In genomic region chr2:230008708-230009066, GRCh38 we compare ENCODE assay signal across 14 cellular contexts.
DNase-seq lines count a peak whose midpoint lies in the region; ATAC-seq and TF ChIP-seq lines count a peak whose summit lies in the region.
"Had no signal": no experiment of that assay in that cellular context is flagged by ENCODE, and none has a peak within 500 bp of the region (broad histone marks: within the 10 kb centered on the region; RNA-seq: fewer than 3 reads in every experiment).

No MANE protein-coding gene starts in this region.

- TF ChIP-seq CTCF in KMS-11 (conservative IDR thresholded peaks at IDR 0.05; ENCODE audit: low read depth, low read length) (no peak), PC-9 (conservative IDR thresholded peaks at IDR 0.05) (no peak), progenitor cell of endocrine pancreas (IDR thresholded peaks at IDR 0.05; ENCODE audit: unreplicated experiment) (no peak)

- no peak overlapping the region for H3K27ac ChIP-seq in KMS-11
- no peak overlapping the region for H3K27ac ChIP-seq in PC-9
- H3K27ac ChIP-seq: lower lobe of right lung, SJCRH30, tibial nerve had no signal

- no peaks in the 10 kb centered on the region for H3K36me3 Mint-ChIP-seq in progenitor cell of endocrine pancreas (ENCODE audit: insufficient read depth)

- H3K79me2 ChIP-seq in KMS-11 (ENCODE audit: insufficient read depth, low read depth) (no peaks in the 10 kb centered on the region), PC-9 (ENCODE audit: low read depth) (no peaks in the 10 kb centered on the region)

- no peak for ATAC-seq in HG02798 (IDR thresholded peaks at IDR 0.05; ENCODE audit: poor library complexity, unreplicated experiment)
- ATAC-seq in GM19452 (IDR thresholded peaks at IDR 0.05; ENCODE audit: unreplicated experiment): no peak
- ATAC-seq: stimulated activated naive CD8-positive, alpha-beta T cell treated with anti-CD3 and anti-CD28 coated beads, Interleukin-15, Interleukin-2, amounts not matched to agents 100 U/mL and 50 U/mL, for 24 hours had no signal

- H3K27ac Mint-ChIP-seq in progenitor cell of endocrine pancreas: peak overlapping the region; percentile 7
- H3K27ac Mint-ChIP-seq: activated B cell treated with CpG ODN at 0.5 μM for 24 hours; activated CD4-positive, alpha-beta memory T cell treated with anti-CD3 and anti-CD28 coated beads, Interleukin-2, amount 10 ng/mL, durations not matched to agents 7 days and 5 days; GM23338 had no signal

- H3K4me3 ChIP-seq in KMS-11 (IDR thresholded peaks at IDR 0.05; ENCODE audit: insufficient read depth, low read depth, low read length) (no peak overlapping the region), PC-9 (no peak overlapping the region)
- H3K4me3 ChIP-seq: GM23338, SJCRH30, tibial nerve had no signal

- H3K27me3 ChIP-seq in KMS-11 (ENCODE audit: insufficient read depth, low read depth): no peaks in the 10 kb centered on the region
- no peaks in the 10 kb centered on the region for H3K27me3 ChIP-seq in PC-9 (ENCODE audit: insufficient read depth, low read depth)
- H3K27me3 ChIP-seq: SJCRH30, tibial nerve had no signal

- no peak for DNase-seq in PC-9
- peak; percentile 4 for DNase-seq in dermis blood vessel endothelial cell
- DNase-seq in progenitor cell of endocrine pancreas (ENCODE audit: low spot score, unreplicated experiment): no peak
- no peak for DNase-seq in HK-2 (ENCODE audit: unreplicated experiment)

- H2AFZ ChIP-seq in KMS-11 (ENCODE audit: low read depth): 0 out of 2 replicates have a peak overlapping the region, but pooled peaks have one; percentile 14
- H2AFZ ChIP-seq in PC-9: no peak overlapping the region
- H2AFZ ChIP-seq: GM23338 had no signal

- H4K20me1 ChIP-seq in KMS-11 (ENCODE audit: insufficient read depth) (no peaks in the 10 kb centered on the region), PC-9 (ENCODE audit: insufficient read depth) (no peaks in the 10 kb centered on the region)

- POLR2A ChIA-PET in PC-9 (lab: Charles Lee; ENCODE audit: unreplicated experiment): no interaction called here

- H3K4me2 ChIP-seq in KMS-11 (0 out of 2 replicates have a peak overlapping the region, but pooled peaks have one; percentile 24), PC-9 (peak overlapping the region; percentile 35; the same call in 1 of the 2 replicates)
- H3K4me2 ChIP-seq: GM23338 had no signal

- intact Hi-C loops in PC-9 (cut with micrococcal nuclease; ENCODE audit: unreplicated experiment): loop anchor here (1.0 to 10.0 kb wide), 4 partner anchors 58 to 806 kb away; no protein-coding TSS in a partner anchor

- no peaks in the 10 kb centered on the region for H3K27me3 Mint-ChIP-seq in progenitor cell of endocrine pancreas
- H3K27me3 Mint-ChIP-seq: activated B cell treated with CpG ODN at 0.5 μM for 24 hours; activated CD4-positive, alpha-beta memory T cell treated with anti-CD3 and anti-CD28 coated beads, Interleukin-2, amount 10 ng/mL, durations not matched to agents 7 days and 5 days had no signal

- no peaks in the 10 kb centered on the region for H3K9me3 Mint-ChIP-seq in progenitor cell of endocrine pancreas (ENCODE audit: low read depth)
- H3K9me3 Mint-ChIP-seq: activated B cell treated with CpG ODN at 0.5 μM for 24 hours; activated CD4-positive, alpha-beta memory T cell treated with anti-CD3 and anti-CD28 coated beads, Interleukin-2, amount 10 ng/mL, durations not matched to agents 7 days and 5 days; GM23338 had no signal

- H3K4me3 Mint-ChIP-seq in progenitor cell of endocrine pancreas (ENCODE audit: low read depth): no peak overlapping the region
- H3K4me3 Mint-ChIP-seq: activated B cell treated with CpG ODN at 0.5 μM for 24 hours; activated CD4-positive, alpha-beta memory T cell treated with anti-CD3 and anti-CD28 coated beads, Interleukin-2, amount 10 ng/mL, durations not matched to agents 7 days and 5 days; GM23338 had no signal

- peaks cover 4% of the 10 kb centered on the region for H3K4me1 Mint-ChIP-seq in progenitor cell of endocrine pancreas (ENCODE audit: low read depth)
- H3K4me1 Mint-ChIP-seq: GM23338 had no signal

- CTCF ChIA-PET in PC-9 (lab: Charles Lee): interaction anchor here (1.2 to 2.0 kb wide), 2 partner anchors 150 to 151 kb away, joined by 4 to 16 read pairs; no protein-coding TSS in a partner anchor

- H3K9ac ChIP-seq in KMS-11: no peak overlapping the region

- H3F3A ChIP-seq in PC-9 (ENCODE audit: insufficient read depth, low read depth): no peaks in the 10 kb centered on the region

- H3K9me2 ChIP-seq in PC-9 (ENCODE audit: insufficient read depth): no peaks in the 10 kb centered on the region

- BruUV-seq in PC-9 (replicated peaks; lab: Mats Ljungman, UMichigan): no TSS peak

- H3K4me1 ChIP-seq in KMS-11 (ENCODE audit: low read depth, poor library complexity, severe bottlenecking) (peaks cover 6% of the 10 kb centered on the region), PC-9 (replicated peaks; ENCODE audit: insufficient read depth) (peaks cover 7% of the 10 kb centered on the region)
- H3K4me1 ChIP-seq: SJCRH30, tibial nerve had no signal

- H3K36me3 ChIP-seq in KMS-11 (ENCODE audit: insufficient read depth) (no peaks in the 10 kb centered on the region), PC-9 (ENCODE audit: low read depth) (no peaks in the 10 kb centered on the region)
- H3K36me3 ChIP-seq: lower lobe of right lung, SJCRH30 had no signal

- H3K9me3 ChIP-seq in PC-9 (ENCODE audit: insufficient read depth, low read depth): no peaks in the 10 kb centered on the region
- H3K9me3 ChIP-seq: lower lobe of right lung, SJCRH30, tibial nerve had no signal
